15 cellular contexts compared by ENCODE assay signal in genomic region chr1:62905872-62906271, GRCh38.
"Had no signal": no experiment of that assay in that cellular context is flagged by ENCODE, and none has a peak within 500 bp of the region (broad histone marks: within the 10 kb centered on the region; RNA-seq: fewer than 3 reads in every experiment).

No MANE protein-coding gene starts in this region.

- H2AFZ ChIP-seq: hepatocyte had no signal

- H3K4me3 ChIP-seq: dorsolateral prefrontal cortex, hepatocyte, right atrium auricular region, sigmoid colon, skin epidermis, transverse colon had no signal

- ATAC-seq: stimulated activated effector memory CD8-positive, alpha-beta T cell treated with anti-CD3 and anti-CD28 coated beads, Interleukin-12 subunit alpha, Interleukin-12 subunit beta, amount 100 ng/mL, for 72 hours had no signal

- H3K27me3 Mint-ChIP-seq: stimulated activated naive CD8-positive, alpha-beta T cell treated with anti-CD3 and anti-CD28 coated beads, Interleukin-15, Interleukin-2, amounts not matched to agents 100 ng/mL and 50 ng/mL, for 24 hours had no signal

- H3K79me2 ChIP-seq: hepatocyte had no signal

- H3K27ac ChIP-seq: dorsolateral prefrontal cortex, hepatocyte, neutrophil, right atrium auricular region, sigmoid colon, skin epidermis, transverse colon had no signal

- H3K36me3 ChIP-seq: neutrophil, right atrium auricular region, sigmoid colon, transverse colon had no signal

- H3K27ac Mint-ChIP-seq: naive B cell; nephron progenitor cell; stimulated activated effector memory CD8-positive, alpha-beta T cell treated with anti-CD3 and anti-CD28 coated beads, Interleukin-12 subunit alpha, Interleukin-12 subunit beta, amount 100 ng/mL, for 72 hours; stimulated activated naive CD8-positive, alpha-beta T cell treated with anti-CD3 and anti-CD28 coated beads, Interleukin-15, Interleukin-2, amounts not matched to agents 100 ng/mL and 50 ng/mL, for 24 hours had no signal

- H3K9me3 Mint-ChIP-seq: naive B cell; nephron progenitor cell; stimulated activated effector memory CD8-positive, alpha-beta T cell treated with anti-CD3 and anti-CD28 coated beads, Interleukin-12 subunit alpha, Interleukin-12 subunit beta, amount 100 ng/mL, for 72 hours; stimulated activated naive CD8-positive, alpha-beta T cell treated with anti-CD3 and anti-CD28 coated beads, Interleukin-15, Interleukin-2, amounts not matched to agents 100 ng/mL and 50 ng/mL, for 24 hours had no signal

- H3K4me1 Mint-ChIP-seq: naive B cell; stimulated activated effector memory CD8-positive, alpha-beta T cell treated with anti-CD3 and anti-CD28 coated beads, Interleukin-12 subunit alpha, Interleukin-12 subunit beta, amount 100 ng/mL, for 72 hours had no signal

- H3K36me3 Mint-ChIP-seq: naive B cell; stimulated activated effector memory CD8-positive, alpha-beta T cell treated with anti-CD3 and anti-CD28 coated beads, Interleukin-12 subunit alpha, Interleukin-12 subunit beta, amount 100 ng/mL, for 72 hours had no signal

- H3K27me3 ChIP-seq: dorsolateral prefrontal cortex, hepatocyte, right atrium auricular region, sigmoid colon, transverse colon had no signal

- H3K9me3 ChIP-seq: neutrophil, right atrium auricular region, sigmoid colon, transverse colon had no signal

- H3K4me3 Mint-ChIP-seq: naive B cell; nephron progenitor cell; stimulated activated effector memory CD8-positive, alpha-beta T cell treated with anti-CD3 and anti-CD28 coated beads, Interleukin-12 subunit alpha, Interleukin-12 subunit beta, amount 100 ng/mL, for 72 hours; stimulated activated naive CD8-positive, alpha-beta T cell treated with anti-CD3 and anti-CD28 coated beads, Interleukin-15, Interleukin-2, amounts not matched to agents 100 ng/mL and 50 ng/mL, for 24 hours had no signal

- H3K4me1 ChIP-seq: right atrium auricular region, sigmoid colon, transverse colon had no signal

- H3K4me2 ChIP-seq: hepatocyte had no signal

- DNase-seq: cortex of kidney; dorsolateral prefrontal cortex; effector CD8-positive, alpha-beta T cell; naive B cell; nephron progenitor cell; sigmoid colon; stimulated activated CD4-positive, alpha-beta T cell treated with anti-CD3 and anti-CD28 coated beads, Interleukin-2, amount 100 ng/mL, for 48 hours; stimulated activated CD8-positive, alpha-beta memory T cell treated with anti-CD3 and anti-CD28 coated beads, Interleukin-4, amount 100 ng/mL, for 48 hours; transverse colon had no signal
